In genomic region chr3:141681390-141681780, GRCh38 we compare ENCODE assay signal across 24 cellular contexts. TPM values are rescaled to one million over a fixed set of nuclear protein-coding genes. Genes with fewer than 3 reads are reported as not detected.
DNase-seq lines count a peak whose midpoint lies in the region; ATAC-seq and TF ChIP-seq lines count a peak whose summit lies in the region.
"Had no signal": no experiment of that assay in that cellular context is flagged by ENCODE, and none has a peak within 500 bp of the region (broad histone marks: within the 10 kb centered on the region; RNA-seq: fewer than 3 reads in every experiment).

No MANE protein-coding gene starts in this region.

- TF ChIP-seq CTCF in Loucy (conservative IDR thresholded peaks at IDR 0.05; ENCODE audit: low read length) (no peak), VCaP (conservative IDR thresholded peaks at IDR 0.05) (no peak), Caco-2 (IDR thresholded peaks at IDR 0.05; ENCODE audit: insufficient read depth in 1 of 2, low read depth in 1 of 2, low read length in 1 of 2, severe bottlenecking in 1 of 2, unreplicated experiment in 1 of 2) (no peak)

- H3K27ac Mint-ChIP-seq in Caco-2 (ENCODE audit: unreplicated experiment), result no peak overlapping the region
- H3K27ac Mint-ChIP-seq: activated CD4-positive, alpha-beta T cell treated with anti-CD3 and anti-CD28 coated beads, Interleukin-2, amount 10 ng/mL, durations not matched to agents 7 days and 5 days; activated naive CD4-positive, alpha-beta T cell treated with anti-CD3 and anti-CD28 coated beads for 36 hours; CD4-positive, CD25-positive, alpha-beta regulatory T cell had no signal

- H2AFZ ChIP-seq in Loucy (ENCODE audit: low read length), result no peak overlapping the region
- H2AFZ ChIP-seq: GM23248 had no signal

- H3K27ac ChIP-seq in VCaP, result peak overlapping the region; percentile 41; the same call in 1 of the 2 replicates
- H3K27ac ChIP-seq: foreskin keratinocyte, GM23248, RWPE1 had no signal

- H4K20me1 ChIP-seq in Loucy (ENCODE audit: insufficient read depth, low read length, poor library complexity, severe bottlenecking), result no peaks in the 10 kb centered on the region

- intact Hi-C loops in Caco-2 (cut with micrococcal nuclease; ENCODE audit: unreplicated experiment), result no loop called here

- H3K27me3 ChIP-seq in Loucy (ENCODE audit: insufficient read depth, low read length, poor library complexity, severe bottlenecking) (no peaks in the 10 kb centered on the region), Caco-2 (replicated peaks; ENCODE audit: control insufficient read depth, insufficient read depth, low read length) (no peaks in the 10 kb centered on the region)
- H3K27me3 ChIP-seq: foreskin keratinocyte, thyroid gland had no signal

- peak overlapping the region; percentile 63 for H3K4me2 ChIP-seq in Loucy (ENCODE audit: low read depth, low read length, poor library complexity, severe bottlenecking)

- H3K9me2 ChIP-seq in Loucy (replicated peaks; ENCODE audit: low read depth, low read length), result no peaks in the 10 kb centered on the region

- BruUV-seq in Caco-2 (replicated peaks; lab: Mats Ljungman, UMichigan), result no TSS peak

- H3K4me3 ChIP-seq in Loucy (ENCODE audit: low read length, poor library complexity, severe bottlenecking), result peak overlapping the region; percentile 43
- H3K4me3 ChIP-seq in Caco-2 (ENCODE audit: low read depth, low read length), result no peak overlapping the region
- H3K4me3 ChIP-seq: GM23248, thyroid gland had no signal

- ATAC-seq in HG02759 (IDR thresholded peaks at IDR 0.05; ENCODE audit: unreplicated experiment), result no peak
- ATAC-seq: esophagus mucosa; sciatic nerve; SK-N-SH treated with all-trans-retinoic acid at 6 μM for 48 hours; stimulated activated naive CD8-positive, alpha-beta T cell treated with anti-CD3 and anti-CD28 coated beads, Interleukin-15, Interleukin-2, amounts not matched to agents 100 U/mL and 50 U/mL, for 24 hours had no signal

- DNase-seq in DMS79 treated with DMSO at 0.1 percent for 48 hours (lab: John Stamatoyannopoulos, UW), result peak; percentile 64
- DNase-seq in myocyte (ENCODE audit: low read depth), result peak; percentile 47
- no peak for DNase-seq in Caco-2
- no peak for DNase-seq in NCI-H2029 treated with DMSO at 0.1 percent for 48 hours (lab: John Stamatoyannopoulos, UW)
- DNase-seq in middle frontal gyrus (ENCODE audit: extremely low spot score, low spot score), result no peak
- DNase-seq: activated CD4-positive, alpha-beta T cell treated with anti-CD3 and anti-CD28 coated beads, Interleukin-2, amount 10 ng/mL, durations not matched to agents 7 days and 5 days; activated naive CD4-positive, alpha-beta T cell treated with anti-CD3 and anti-CD28 coated beads for 36 hours; activated T-cell treated with anti-CD3 and anti-CD28 coated beads, Interleukin-2, amount 50 U/mL, for 48 hours; CD4-positive, CD25-positive, alpha-beta regulatory T cell; effector memory CD4-positive, alpha-beta T cell; NCI-H524 treated with DMSO at 0.1 percent for 48 hours; stimulated activated naive CD8-positive, alpha-beta T cell treated with anti-CD3 and anti-CD28 coated beads, Interleukin-15, Interleukin-2, amounts not matched to agents 100 U/mL and 50 U/mL, for 24 hours; T-helper 2 cell had no signal

- H3K9ac ChIP-seq in Loucy (ENCODE audit: low read depth, low read length, poor library complexity, severe bottlenecking), result no peak overlapping the region
- H3K9ac ChIP-seq: GM23248 had no signal

- no peaks in the 10 kb centered on the region for H3F3A ChIP-seq in Loucy (ENCODE audit: low read depth)

- no peaks in the 10 kb centered on the region for H3K36me3 ChIP-seq in Loucy (ENCODE audit: insufficient read depth, low read length)
- H3K36me3 ChIP-seq in Caco-2 (ENCODE audit: control insufficient read depth, insufficient read depth, low read length), result no peaks in the 10 kb centered on the region
- H3K36me3 ChIP-seq: thyroid gland had no signal

- no peak overlapping the region for H3K4me3 Mint-ChIP-seq in Caco-2 (ENCODE audit: unreplicated experiment)
- H3K4me3 Mint-ChIP-seq: activated CD4-positive, alpha-beta T cell treated with anti-CD3 and anti-CD28 coated beads, Interleukin-2, amount 10 ng/mL, durations not matched to agents 7 days and 5 days; activated naive CD4-positive, alpha-beta T cell treated with anti-CD3 and anti-CD28 coated beads for 36 hours; neural crest cell had no signal

- peaks cover 25% of the 10 kb centered on the region for H3K4me1 ChIP-seq in Loucy (ENCODE audit: insufficient read depth, low read length, poor library complexity, severe bottlenecking)
- H3K4me1 ChIP-seq in Caco-2, result no peaks in the 10 kb centered on the region

- no peaks in the 10 kb centered on the region for H3K4me1 Mint-ChIP-seq in Caco-2 (ENCODE audit: low read depth, unreplicated experiment)

- no peaks in the 10 kb centered on the region for H3K79me2 ChIP-seq in Loucy (ENCODE audit: insufficient read depth, low read length)

- POLR2A ChIA-PET in Caco-2 (lab: Charles Lee), result no interaction called here

- H3K9me3 Mint-ChIP-seq in Caco-2 (ENCODE audit: unreplicated experiment), result no peaks in the 10 kb centered on the region
- H3K9me3 Mint-ChIP-seq: activated naive CD4-positive, alpha-beta T cell treated with anti-CD3 and anti-CD28 coated beads for 36 hours; neural crest cell had no signal

- CTCF ChIA-PET in Caco-2 (lab: Charles Lee), result no interaction called here

- H3K9me3 ChIP-seq in Loucy (ENCODE audit: insufficient read depth, low read depth, low read length) (no peaks in the 10 kb centered on the region), Caco-2 (no peaks in the 10 kb centered on the region)
- H3K9me3 ChIP-seq: thyroid gland had no signal

- H3K27me3 Mint-ChIP-seq in Caco-2 (ENCODE audit: insufficient read depth, unreplicated experiment), result no peaks in the 10 kb centered on the region
- H3K27me3 Mint-ChIP-seq: CD4-positive, CD25-positive, alpha-beta regulatory T cell had no signal

- H3K36me3 Mint-ChIP-seq in Caco-2 (ENCODE audit: insufficient read depth, unreplicated experiment), result no peaks in the 10 kb centered on the region
- H3K36me3 Mint-ChIP-seq: CD4-positive, CD25-positive, alpha-beta regulatory T cell had no signal

RNA-seq across cellular contexts. Expression of gene RNF7, which starts 56.7 kb away (rescaled TPM):
- total RNA-seq in myocyte (139 and 146 TPM in 2 replicates), Caco-2 (2022) (87.7 and 96.3 TPM in 2 replicates)
- 155 TPM for polyA plus RNA-seq in myocyte (2012)

Comparison
In these comparisons a context has a peak if more than half of its experiments do, and no peak if none do; other contexts are left out.
1. DNase-seq: peak in DMS79 treated with DMSO at 0.1 percent for 48 hours (single experiment) and myocyte (single experiment); none in Caco-2 (0 of 2), NCI-H2029 treated with DMSO at 0.1 percent for 48 hours (single experiment) and middle frontal gyrus (single experiment).